ENCODE assay signal across 8 cellular contexts in genomic region chr7:68820321-68820720, GRCh38.
"Had no signal": no experiment of that assay in that cellular context is flagged by ENCODE, and none has a peak within 500 bp of the region (broad histone marks: within the 10 kb centered on the region; RNA-seq: fewer than 3 reads in every experiment).

No MANE protein-coding gene starts in this region.

- FAIRE-seq: G401.6, GM12878, GM12891, GM12892, GM18507, GM19239 had no signal

- DNase-seq: GDM1, GF-D8 had no signal

- ATAC-seq: GM12878 had no signal

- H3K4me3 ChIP-seq: GM12878 had no signal
